In genomic region chr10:103884681-103885139, GRCh38 we compare ENCODE assay signal across 8 cellular contexts. TPM values are rescaled to one million over a fixed set of nuclear protein-coding genes. Genes with fewer than 3 reads are reported as not detected.
DNase-seq lines count a peak whose midpoint lies in the region; ATAC-seq and TF ChIP-seq lines count a peak whose summit lies in the region.

No MANE protein-coding gene starts in this region.

- ATAC-seq in GM21390 (IDR thresholded peaks at IDR 0.05; ENCODE audit: unreplicated experiment) (peak; percentile 57), WTC11 (peak; percentile 92), Right ventricle myocardium superior (ENCODE audit: poor library complexity) (peak; percentile 50), HG02981 (IDR thresholded peaks at IDR 0.05; ENCODE audit: unreplicated experiment) (no peak), GM21723 (IDR thresholded peaks at IDR 0.05; ENCODE audit: unreplicated experiment) (no peak)

- peak; percentile 71 for TF ChIP-seq CTCF in WTC11 (IDR thresholded peaks at IDR 0.05)

- no peaks in the 10 kb centered on the region for H3K9me3 Mint-ChIP-seq in WTC11

- POLR2A ChIA-PET in WTC11 (lab: Charles Lee): interaction anchor here (0.8 kb wide), 1 partner anchor 130 kb away, joined by 3 read pairs; no protein-coding TSS in a partner anchor

- DNase-seq in COR-L47 (lab: John Stamatoyannopoulos, UW): peak; percentile 19
- DNase-seq in NCI-H2196 (lab: John Stamatoyannopoulos, UW; ENCODE audit: unreplicated experiment): peak; percentile 43
- DNase-seq in WTC11 (ENCODE audit: low spot score): peak; percentile 31
- no peak for DNase-seq in Right ventricle myocardium superior
- DNase-seq in putamen (ENCODE audit: low spot score): peak; percentile 55

- no peaks in the 10 kb centered on the region for H3K4me1 Mint-ChIP-seq in WTC11

- H3K4me3 Mint-ChIP-seq in WTC11: no peak overlapping the region

- CTCF ChIA-PET in WTC11 (lab: Charles Lee): interaction anchor here (0.6 to 4.3 kb wide), 6 partner anchors 15 to 172 kb away, joined by 3 to 43 read pairs (median 3); no protein-coding TSS in a partner anchor

- 0 out of 2 replicates have a peak, but pooled peaks cover 2% of the 10 kb centered on the region for H3K36me3 Mint-ChIP-seq in WTC11

- H3K27ac Mint-ChIP-seq in WTC11: no peak overlapping the region

- intact Hi-C loops in Right ventricle myocardium superior (cut with DNase I): loop anchor here (5.0 to 10.0 kb wide), 2 partner anchors 240 to 323 kb away; partner anchors contain the start of gene SFR1

- no peaks in the 10 kb centered on the region for H3K27me3 Mint-ChIP-seq in WTC11 (ENCODE audit: low read depth)

TF ChIP-seq in WTC11, 78 proteins besides CTCF, POLR2A, EP300 and RAD21:
- TF ChIP-seq TEAD4 (CRISPR knock-in tag; IDR thresholded peaks at IDR 0.05): no peak
- TF ChIP-seq ATF2 (CRISPR knock-in tag; IDR thresholded peaks at IDR 0.05; ENCODE audit: borderline replicate concordance, low read depth): no peak
- TF ChIP-seq NR3C1 (CRISPR knock-in tag; conservative IDR thresholded peaks at IDR 0.05; ENCODE audit: low read depth): no peak
- TF ChIP-seq TEAD1 (CRISPR knock-in tag; IDR thresholded peaks at IDR 0.05): no peak
- no peak for TF ChIP-seq NFE2L1 (CRISPR knock-in tag; IDR thresholded peaks at IDR 0.05)
- TF ChIP-seq GABPB1 (CRISPR knock-in tag; IDR thresholded peaks at IDR 0.05): no peak
- no peak for TF ChIP-seq TCF7 (CRISPR knock-in tag; IDR thresholded peaks at IDR 0.05; ENCODE audit: low read depth)
- TF ChIP-seq ZBTB43 (CRISPR knock-in tag; IDR thresholded peaks at IDR 0.05): no peak
- no peak for TF ChIP-seq IRF1 (CRISPR knock-in tag; IDR thresholded peaks at IDR 0.05)
- TF ChIP-seq ATF6 (CRISPR knock-in tag; IDR thresholded peaks at IDR 0.05): no peak
- TF ChIP-seq ATF1 (CRISPR knock-in tag; IDR thresholded peaks at IDR 0.05): no peak
- no peak for TF ChIP-seq RORB (CRISPR knock-in tag; IDR thresholded peaks at IDR 0.05)
- TF ChIP-seq GRHL2 (CRISPR knock-in tag; IDR thresholded peaks at IDR 0.05; ENCODE audit: insufficient replicate concordance, severe bottlenecking): no peak
- TF ChIP-seq USF1 (CRISPR knock-in tag; IDR thresholded peaks at IDR 0.05): no peak
- no peak for TF ChIP-seq PREB (CRISPR knock-in tag; IDR thresholded peaks at IDR 0.05; ENCODE audit: borderline replicate concordance)
- no peak for TF ChIP-seq SOX15 (CRISPR knock-in tag; IDR thresholded peaks at IDR 0.05)
- TF ChIP-seq KAT7 (CRISPR knock-in tag; IDR thresholded peaks at IDR 0.05; ENCODE audit: borderline replicate concordance): no peak

RNA-seq across cellular contexts. Expression of gene SH3PXD2A, which starts 29.3 kb away (rescaled TPM):
- total RNA-seq in WTC11 (2021) (15.7 to 17.9 TPM (median 17.4 TPM) in 3 replicates), Right ventricle myocardium superior (27.0 TPM)

RNA-seq across cellular contexts. Expression of gene STN1, which starts 33.3 kb away (rescaled TPM):
- total RNA-seq in WTC11 (2021) (13.9 to 18.7 TPM (median 15.0 TPM) in 3 replicates), Right ventricle myocardium superior (29.7 TPM)

Comparison
In these comparisons a context has a peak if more than half of its experiments do, and no peak if none do; other contexts are left out.
1. ATAC-seq: peak in GM21390 (single experiment), WTC11 (single experiment) and Right ventricle myocardium superior (single experiment); none in HG02981 (single experiment) and GM21723 (single experiment).